Comparison of ENCODE assay signal across 8 cellular contexts in genomic region chr1:52404116-52404974, GRCh38. TPM values are rescaled to one million over a fixed set of nuclear protein-coding genes. Genes with fewer than 3 reads are reported as not detected.
DNase-seq lines count a peak whose midpoint lies in the region; ATAC-seq and TF ChIP-seq lines count a peak whose summit lies in the region.

Gene ORC1, minus strand, starts transcription at chr1:52404423. Its CDS starts 2,200 bp downstream, at chr1:52402223.
Gene PRPF38A, plus strand, starts transcription at chr1:52404602. Its CDS starts 148 bp downstream, at chr1:52404750.

- H3F3A ChIP-seq in smooth muscle cell (ENCODE audit: low read depth), result peaks cover 5% of the 10 kb centered on the region

- peak within 1 kb of the TSS; percentile 86 for H3K27ac ChIP-seq in WERI-Rb-1
- peak within 1 kb of the TSS; percentile 94 for H3K27ac ChIP-seq in mammary epithelial cell (ENCODE audit: insufficient read depth, low read depth, low read length)
- peak within 1 kb of the TSS; percentile 89 for H3K27ac ChIP-seq in smooth muscle cell (ENCODE audit: low read depth)

- H3K36me3 ChIP-seq in WERI-Rb-1 (peaks cover 64% of the 10 kb centered on the region), mammary epithelial cell (ENCODE audit: insufficient read depth, low read length) (peaks cover 35% of the 10 kb centered on the region), smooth muscle cell (ENCODE audit: low read depth) (peaks cover 5% of the 10 kb centered on the region)

- H2AFZ ChIP-seq in mammary epithelial cell (ENCODE audit: low read depth, low read length) (peak within 1 kb of the TSS; percentile 96), smooth muscle cell (ENCODE audit: low read depth) (peak within 1 kb of the TSS; percentile 81)

- H3K4me2 ChIP-seq in mammary epithelial cell (ENCODE audit: insufficient read depth, low read depth, low read length) (peak within 1 kb of the TSS; percentile 89), smooth muscle cell (peak within 1 kb of the TSS; percentile 91)

- H3K9me3 ChIP-seq in WERI-Rb-1 (ENCODE audit: severe bottlenecking) (no peaks in the 10 kb centered on the region), mammary epithelial cell (replicated peaks; ENCODE audit: insufficient read depth, low read length) (no peaks in the 10 kb centered on the region), smooth muscle cell (replicated peaks; ENCODE audit: low read depth) (no peaks in the 10 kb centered on the region)

- TF ChIP-seq CTCF in WERI-Rb-1 (IDR thresholded peaks at IDR 0.05; ENCODE audit: low read depth, low read length), result peak; percentile 52
- TF ChIP-seq CTCF in mammary epithelial cell (conservative IDR thresholded peaks at IDR 0.05 in 1 of 2, IDR thresholded peaks at IDR 0.05 in 1 of 2; ENCODE audit: extremely low read depth in 1 of 2, insufficient read depth in 1 of 2, low read depth in 1 of 2, low read length in 2 of 2), result peak; percentile 57 to 74
- peak; percentile 46 for TF ChIP-seq CTCF in smooth muscle cell (IDR thresholded peaks at IDR 0.05; ENCODE audit: borderline replicate concordance, insufficient read depth, poor library complexity, severe bottlenecking)

- H3K4me1 ChIP-seq in mammary epithelial cell (ENCODE audit: insufficient read depth, low read length) (peaks cover 6% of the 10 kb centered on the region), smooth muscle cell (ENCODE audit: low read depth) (peaks cover 13% of the 10 kb centered on the region)

- intact Hi-C loops in mammary epithelial cell (cut with micrococcal nuclease), result loop anchor here (1.0 to 5.0 kb wide), 6 partner anchors 39 to 282 kb away; partner anchors contain the start of genes TUT4 and ZFYVE9

- peak; percentile 91 for ATAC-seq in GM18907 (IDR thresholded peaks at IDR 0.05; ENCODE audit: unreplicated experiment)
- ATAC-seq in HG03159 (IDR thresholded peaks at IDR 0.05; ENCODE audit: unreplicated experiment), result peak; percentile 90

- H3K79me2 ChIP-seq in mammary epithelial cell (ENCODE audit: insufficient read depth, low read length) (peaks cover 69% of the 10 kb centered on the region), smooth muscle cell (ENCODE audit: low read depth) (peaks cover 42% of the 10 kb centered on the region)

- dilution Hi-C loops in mammary epithelial cell (cut with HindIII; ENCODE audit: low sequenced_read_pairs), result loop anchor here (25.0 kb wide), 1 partner anchor 258 kb away; no protein-coding TSS in a partner anchor

- WGBS in mammary epithelial cell (ENCODE audit: low coverage, missing lambda C conversion rate), result 0% methylated on average over 38 of the region's 57 CpGs
- under 1% methylated on average over 57 of the region's 57 CpGs for WGBS in smooth muscle cell (ENCODE audit: low lambda C conversion rate)

- H3K4me3 ChIP-seq in WERI-Rb-1 (ENCODE audit: low read depth, low read length) (peak within 1 kb of the TSS; percentile 96), mammary epithelial cell (replicated peaks in 1 of 3; ENCODE audit: insufficient read depth in 1 of 3, low read depth in 2 of 3, low read length in 3 of 3) (peak within 1 kb of the TSS; percentile 75 to 87 (median 76)), smooth muscle cell (peak within 1 kb of the TSS; percentile 68)

- peak; percentile 96 for DNase-seq in AG08396 (ENCODE audit: low spot score)
- DNase-seq in NCI-H2227 (lab: John Stamatoyannopoulos, UW; ENCODE audit: unreplicated experiment), result peak; percentile 99
- peak; percentile 98 for DNase-seq in WERI-Rb-1
- DNase-seq in mammary epithelial cell, result peak; percentile 94
- DNase-seq in iPS-NIHi11 (ENCODE audit: low spot score), result peak; percentile 98
- DNase-seq in smooth muscle cell (lab: John Stamatoyannopoulos, UW; ENCODE audit: unreplicated experiment), result peak; percentile 80

- no peaks in the 10 kb centered on the region for H3K27me3 ChIP-seq in WERI-Rb-1 (ENCODE audit: insufficient read depth, low read depth, severe bottlenecking)
- no peaks in the 10 kb centered on the region for H3K27me3 ChIP-seq in mammary epithelial cell (ENCODE audit: insufficient read depth, low read length)
- H3K27me3 ChIP-seq in smooth muscle cell (ENCODE audit: low read depth), result no peaks in the 10 kb centered on the region

- CTCF ChIA-PET in mammary epithelial cell (lab: Charles Lee; ENCODE audit: low non-redundant PET), result interaction anchor here (0.5 to 0.6 kb wide), 3 partner anchors 26 to 278 kb away, joined by 3 to 7 read pairs (median 4); no protein-coding TSS in a partner anchor

- BruUV-seq in mammary epithelial cell (replicated peaks; lab: Mats Ljungman, UMichigan), result TSS peak; percentile 68

- no peaks in the 10 kb centered on the region for H4K20me1 ChIP-seq in mammary epithelial cell (ENCODE audit: insufficient read depth, low read length)
- no peaks in the 10 kb centered on the region for H4K20me1 ChIP-seq in smooth muscle cell (ENCODE audit: low read depth)

- H3K9ac ChIP-seq in mammary epithelial cell (ENCODE audit: insufficient read depth, low read length) (peak within 1 kb of the TSS; percentile 97), smooth muscle cell (ENCODE audit: low read depth) (peak within 1 kb of the TSS; percentile 91)

- in situ Hi-C loops in mammary epithelial cell (cut with MboI; ENCODE audit: low sequenced_read_pairs in 2 of 2), result loop anchor here (10.0 to 25.0 kb wide), 2 partner anchors 260 to 283 kb away; partner anchors contain the start of gene COA7 (in 1 of the 2)

RNA-seq across cellular contexts. Expression of gene ORC1, which starts in this region (rescaled TPM):
- total RNA-seq in mammary epithelial cell (1 to 10 TPM; 1.2 to 8.8 TPM), smooth muscle cell (1.9 and 3.5 TPM in 2 replicates)
- polyA plus RNA-seq in mammary epithelial cell (16.8 TPM), smooth muscle cell (1.9 and 2.5 TPM in 2 replicates)
- polyA minus RNA-seq in mammary epithelial cell, result 22.4 TPM

RNA-seq across cellular contexts. Expression of gene PRPF38A, which starts in this region (rescaled TPM):
- total RNA-seq in mammary epithelial cell, result 10 to 100 TPM in 1 of 2 donors, 1 to 10 TPM in 1; 9.2 to 34.9 TPM
- 22.1 TPM for polyA plus RNA-seq in mammary epithelial cell
- polyA minus RNA-seq in mammary epithelial cell, result 58.3 TPM
- total RNA-seq in smooth muscle cell, result 23.2 and 24.8 TPM in 2 replicates
- polyA plus RNA-seq in smooth muscle cell, result 28.0 and 31.6 TPM in 2 replicates

Comparison
In these comparisons a context has a peak if more than half of its experiments do, and no peak if none do; other contexts are left out.
1. Peak in every context shown above with its lines: DNase-seq, ATAC-seq, H3K4me3 ChIP-seq and H3K27ac ChIP-seq.